In genomic region chr1:89723863-89724262, GRCh38 we compare ENCODE assay signal across 10 cellular contexts.
A peak's percentile ranks its signal among the peaks of the same experiment; 100 is the strongest.
DNase-seq lines count a peak whose midpoint lies in the region; ATAC-seq and TF ChIP-seq lines count a peak whose summit lies in the region.
"Had no signal": no experiment of that assay in that cellular context is flagged by ENCODE, and none has a peak within 500 bp of the region (broad histone marks: within the 10 kb centered on the region; RNA-seq: fewer than 3 reads in every experiment).

No MANE protein-coding gene starts in this region.

- no peaks in the 10 kb centered on the region for H3K9me3 ChIP-seq in RWPE2 (ENCODE audit: severe bottlenecking)
- peaks cover 3% of the 10 kb centered on the region for H3K9me3 ChIP-seq in A673 (ENCODE audit: low read depth, low read length, poor library complexity, severe bottlenecking)

- intact Hi-C loops in A673 (cut with micrococcal nuclease; ENCODE audit: unreplicated experiment), result loop anchor here (5.0 kb wide), 1 partner anchor 33 kb away; no protein-coding TSS in a partner anchor

- no peak overlapping the region for H3K4me3 ChIP-seq in RWPE2 (ENCODE audit: severe bottlenecking)
- no peak overlapping the region for H3K4me3 ChIP-seq in fibroblast of pulmonary artery (replicated peaks; ENCODE audit: low read depth, low read length)
- H3K4me3 ChIP-seq in A673 (ENCODE audit: low read depth, low read length, poor library complexity, severe bottlenecking), result no peak overlapping the region

- TF ChIP-seq CTCF in RWPE2 (IDR thresholded peaks at IDR 0.05; ENCODE audit: poor library complexity, severe bottlenecking) (no peak), fibroblast of pulmonary artery (IDR thresholded peaks at IDR 0.05; ENCODE audit: low read length, missing control alignments) (no peak), A673 (conservative IDR thresholded peaks at IDR 0.05; ENCODE audit: low read depth, low read length) (no peak)

- H3K27me3 ChIP-seq in RWPE2 (ENCODE audit: insufficient read depth, poor library complexity, severe bottlenecking), result no peaks in the 10 kb centered on the region
- no peaks in the 10 kb centered on the region for H3K27me3 ChIP-seq in A673 (replicated peaks; ENCODE audit: insufficient read depth, low read depth, low read length, poor library complexity)

- POLR2A ChIA-PET in A673 (lab: Charles Lee; ENCODE audit: low non-redundant PET), result no interaction called here

- DNase-seq in HCEC 1CT, result peak; percentile 36
- no peak for DNase-seq in RWPE2 (ENCODE audit: low spot score)
- DNase-seq in fibroblast of pulmonary artery (ENCODE audit: low read depth), result peak; percentile 80
- DNase-seq in pulmonary artery endothelial cell (ENCODE audit: low read depth, low spot score), result peak; percentile 30
- no peak for DNase-seq in A673 (ENCODE audit: low spot score)
- DNase-seq in medulla oblongata (ENCODE audit: extremely low spot score), result no peak
- DNase-seq: NCI-H1417, SHP77 treated with DMSO at 0.1 percent for 48 hours had no signal

- H3K4me1 ChIP-seq in RWPE2 (ENCODE audit: insufficient read depth, poor library complexity, severe bottlenecking) (peaks cover 35% of the 10 kb centered on the region), A673 (ENCODE audit: insufficient read depth, low read length, poor library complexity, severe bottlenecking) (peaks cover 49% of the 10 kb centered on the region)

- H3K36me3 ChIP-seq in RWPE2 (ENCODE audit: low read depth) (no peaks in the 10 kb centered on the region), A673 (ENCODE audit: insufficient read depth, low read length, poor library complexity, severe bottlenecking) (no peaks in the 10 kb centered on the region)

- no peak for ATAC-seq in RWPE2 (ENCODE audit: low read depth)
- no peak for ATAC-seq in GM21381 (IDR thresholded peaks at IDR 0.05; ENCODE audit: unreplicated experiment)
- ATAC-seq in GM21786 (IDR thresholded peaks at IDR 0.05; ENCODE audit: unreplicated experiment), result no peak

- no TSS peak for BruUV-seq in A673 (replicated peaks; lab: Mats Ljungman, UMichigan)

- CTCF ChIA-PET in A673 (lab: Charles Lee), result no interaction called here

- H3K27ac ChIP-seq in RWPE2 (ENCODE audit: poor library complexity, severe bottlenecking) (peak overlapping the region; percentile 70), A673 (ENCODE audit: low read depth, low read length, poor library complexity, severe bottlenecking) (no peak overlapping the region)

Comparison
In these comparisons a context has a peak if more than half of its experiments do, and no peak if none do; other contexts are left out.
1. DNase-seq: peak in HCEC 1CT (single experiment), fibroblast of pulmonary artery (single experiment) and pulmonary artery endothelial cell (single experiment); none in RWPE2 (single experiment), A673 (single experiment) and medulla oblongata (single experiment).